ENCODE assay signal across 14 cellular contexts in genomic region chr3:153042088-153042487, GRCh38.
"Had no signal": no experiment of that assay in that cellular context is flagged by ENCODE, and none has a peak within 500 bp of the region (broad histone marks: within the 10 kb centered on the region; RNA-seq: fewer than 3 reads in every experiment).

No MANE protein-coding gene starts in this region.

- H3K27me3 ChIP-seq: heart right ventricle, neutrophil, ovary, tibial artery had no signal

- H3K9me3 ChIP-seq: heart right ventricle, neutrophil, ovary, prostate gland, spleen, tibial artery had no signal

- H3K27ac ChIP-seq: coronary artery, neutrophil, ovary, prostate gland, spleen, tibial artery had no signal

- H3K4me3 ChIP-seq: coronary artery, heart right ventricle, ovary, prostate gland, spleen, tibial artery had no signal

- DNase-seq: activated CD4-positive, alpha-beta T cell treated with anti-CD3 and anti-CD28 coated beads for 4 hours; activated CD4-positive, CD25-positive, alpha-beta regulatory T cell; activated CD8-positive, alpha-beta memory T cell treated with anti-CD3 and anti-CD28 coated beads, Interleukin-2, amount 50 U/mL, for 48 hours; activated T-cell treated with anti-CD3 and anti-CD28 coated beads, Interleukin-2, amount 50 U/mL, for 4 hours; heart right ventricle; left cardiac atrium; ovary; spleen; stimulated activated CD4-positive, alpha-beta T cell treated with anti-CD3 and anti-CD28 coated beads, Interleukin-4, amount 100 ng/mL, for 1 hour; stimulated activated naive CD4-positive, alpha-beta T cell treated with Interleukin-2 at 50 U/mL for 16 hours; tibial artery had no signal

- H3K4me1 ChIP-seq: prostate gland had no signal

- H3K36me3 ChIP-seq: heart right ventricle, neutrophil, ovary, prostate gland, spleen, tibial artery had no signal
